14 cellular contexts compared by ENCODE assay signal in the genomic region with DNA sequence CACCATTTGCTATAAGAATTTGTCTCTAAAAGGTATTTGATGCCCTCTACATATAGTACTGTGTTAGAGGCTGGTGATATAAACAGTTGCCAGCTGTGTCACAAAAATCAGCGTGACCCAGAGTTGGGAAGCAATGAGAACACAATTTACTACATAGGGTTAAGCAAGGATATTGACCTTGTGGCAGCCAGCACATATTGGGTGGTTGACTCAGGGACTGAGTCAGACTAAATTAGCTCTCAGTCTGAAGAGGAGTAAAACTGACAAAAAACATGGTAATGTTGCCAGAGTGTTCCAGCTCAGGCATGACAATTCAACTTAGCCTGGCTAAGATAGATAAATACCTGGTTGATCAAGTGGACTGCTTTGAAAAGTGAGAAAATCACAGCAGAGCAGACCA.
A peak's percentile ranks its signal among the peaks of the same experiment; 100 is the strongest.
DNase-seq lines count a peak whose midpoint lies in the region; ATAC-seq and TF ChIP-seq lines count a peak whose summit lies in the region.
"Had no signal": no experiment of that assay in that cellular context is flagged by ENCODE, and none has a peak within 500 bp of the region (broad histone marks: within the 10 kb centered on the region; RNA-seq: fewer than 3 reads in every experiment).

No MANE protein-coding gene starts in this region.

- H3K27me3 ChIP-seq in GM23338 (ENCODE audit: insufficient read depth), result no peaks in the 10 kb centered on the region
- no peaks in the 10 kb centered on the region for H3K27me3 ChIP-seq in RWPE2 (ENCODE audit: insufficient read depth, poor library complexity, severe bottlenecking)
- H3K27me3 ChIP-seq in smooth muscle cell (ENCODE audit: low read depth), result no peaks in the 10 kb centered on the region

- H3K4me3 Mint-ChIP-seq in GM23338, result no peak overlapping the region
- H3K4me3 Mint-ChIP-seq in activated T-cell treated with anti-CD3 and anti-CD28 coated beads, Interleukin-2, amount 50 U/mL, for 4 hours, result no peak overlapping the region
- H3K4me3 Mint-ChIP-seq: brain had no signal

- peaks cover 5% of the 10 kb centered on the region; the same call in 2 of the 3 replicates for H3K4me1 Mint-ChIP-seq in GM23338
- H3K4me1 Mint-ChIP-seq in activated T-cell treated with anti-CD3 and anti-CD28 coated beads, Interleukin-2, amount 50 U/mL, for 4 hours (ENCODE audit: low read depth), result no peaks in the 10 kb centered on the region
- H3K4me1 Mint-ChIP-seq: brain had no signal

- ATAC-seq in GM23338 (no peak), RWPE2 (ENCODE audit: low read depth) (peak; percentile 100)
- ATAC-seq in activated T-cell treated with anti-CD3 and anti-CD28 coated beads, Interleukin-2, amount 50 U/mL, for 4 hours, result no peak
- ATAC-seq: K562 had no signal

- no peak for TF ChIP-seq CTCF in GM23338 (conservative IDR thresholded peaks at IDR 0.05; ENCODE audit: low read depth in 2 of 2)
- TF ChIP-seq CTCF in RWPE2 (IDR thresholded peaks at IDR 0.05; ENCODE audit: poor library complexity, severe bottlenecking), result no peak
- TF ChIP-seq CTCF in fibroblast of mammary gland (conservative IDR thresholded peaks at IDR 0.05; ENCODE audit: control insufficient read depth, insufficient read depth, low read depth, low read length), result no peak
- no peak for TF ChIP-seq CTCF in smooth muscle cell (IDR thresholded peaks at IDR 0.05; ENCODE audit: borderline replicate concordance, insufficient read depth, poor library complexity, severe bottlenecking)

- no peak overlapping the region for H3K27ac Mint-ChIP-seq in GM23338
- H3K27ac Mint-ChIP-seq: brain had no signal

- no peak overlapping the region for H3K9ac ChIP-seq in smooth muscle cell (ENCODE audit: low read depth)

- H3K4me1 ChIP-seq in GM23338 (ENCODE audit: insufficient read depth) (no peaks in the 10 kb centered on the region), RWPE2 (ENCODE audit: insufficient read depth, poor library complexity, severe bottlenecking) (peaks cover 15% of the 10 kb centered on the region), smooth muscle cell (ENCODE audit: low read depth) (no peaks in the 10 kb centered on the region)

- no peaks in the 10 kb centered on the region for H3K27me3 Mint-ChIP-seq in GM23338 (ENCODE audit: insufficient read depth, low read depth, poor library complexity)
- peaks cover 2% of the 10 kb centered on the region for H3K27me3 Mint-ChIP-seq in activated T-cell treated with anti-CD3 and anti-CD28 coated beads, Interleukin-2, amount 50 U/mL, for 4 hours (ENCODE audit: low read depth)

- 30% methylated on average over 1 of the region's 1 CpG for WGBS in smooth muscle cell (ENCODE audit: low lambda C conversion rate)

- H3K79me2 ChIP-seq in GM23338 (replicated peaks; ENCODE audit: insufficient read depth) (no peaks in the 10 kb centered on the region), smooth muscle cell (ENCODE audit: low read depth) (no peaks in the 10 kb centered on the region)

- H3K27ac ChIP-seq in GM23338 (ENCODE audit: low read depth) (no peak overlapping the region), RWPE2 (ENCODE audit: poor library complexity, severe bottlenecking) (peak overlapping the region; percentile 60), smooth muscle cell (ENCODE audit: low read depth) (peak overlapping the region; percentile 42)

- no peaks in the 10 kb centered on the region for H3K9me3 Mint-ChIP-seq in GM23338
- H3K9me3 Mint-ChIP-seq in activated T-cell treated with anti-CD3 and anti-CD28 coated beads, Interleukin-2, amount 50 U/mL, for 4 hours, result peaks cover 7% of the 10 kb centered on the region
- H3K9me3 Mint-ChIP-seq: brain had no signal

- H3F3A ChIP-seq in GM23338 (replicated peaks; ENCODE audit: low read depth) (no peaks in the 10 kb centered on the region), smooth muscle cell (ENCODE audit: low read depth) (no peaks in the 10 kb centered on the region)

- no peaks in the 10 kb centered on the region for H3K9me2 ChIP-seq in GM23338 (ENCODE audit: insufficient read depth)

- H3K36me3 Mint-ChIP-seq in GM23338 (ENCODE audit: low read depth), result no peaks in the 10 kb centered on the region
- H3K36me3 Mint-ChIP-seq in activated T-cell treated with anti-CD3 and anti-CD28 coated beads, Interleukin-2, amount 50 U/mL, for 4 hours (ENCODE audit: insufficient read depth), result no peaks in the 10 kb centered on the region
- H3K36me3 Mint-ChIP-seq: brain had no signal

- DNase-seq in GM23338 (ENCODE audit: low spot score) (no peak), RWPE2 (ENCODE audit: low spot score) (no peak), fibroblast of mammary gland (ENCODE audit: low read depth) (peak; percentile 87), smooth muscle cell (lab: John Stamatoyannopoulos, UW; ENCODE audit: unreplicated experiment) (no peak), hippocampal formation (lab: John Stamatoyannopoulos, UW) (no peak), OCI-M2 (lab: John Stamatoyannopoulos, UW; ENCODE audit: unreplicated experiment) (no peak)
- DNase-seq in activated T-cell treated with anti-CD3 and anti-CD28 coated beads, Interleukin-2, amount 50 U/mL, for 4 hours, result no peak
- DNase-seq: activated T-cell treated with anti-CD3 and anti-CD28 coated beads for 4 hours; erythroblast; NCI-H2171 treated with DMSO at 0.1 percent for 48 hours; stimulated activated CD4-positive, alpha-beta T cell treated with anti-CD3 and anti-CD28 coated beads, Interleukin-2, amount 100 ng/mL, for 48 hours; stimulated activated naive CD4-positive, alpha-beta T cell treated with Interleukin-2 at 50 U/mL for 16 hours had no signal

- H3K9me3 ChIP-seq in RWPE2 (ENCODE audit: severe bottlenecking) (no peaks in the 10 kb centered on the region), smooth muscle cell (replicated peaks; ENCODE audit: low read depth) (no peaks in the 10 kb centered on the region)

- H2AFZ ChIP-seq in GM23338 (0 out of 2 replicates have a peak overlapping the region, but pooled peaks have one; percentile 19), smooth muscle cell (ENCODE audit: low read depth) (peak overlapping the region; percentile 19)

- no peak overlapping the region for H3K4me2 ChIP-seq in GM23338
- peak overlapping the region; percentile 17 for H3K4me2 ChIP-seq in smooth muscle cell

- H3K4me3 ChIP-seq in GM23338 (no peak overlapping the region), RWPE2 (ENCODE audit: severe bottlenecking) (no peak overlapping the region), fibroblast of mammary gland (ENCODE audit: control insufficient read depth, low read depth, low read length) (no peak overlapping the region), smooth muscle cell (no peak overlapping the region)
- H3K4me3 ChIP-seq: K562 had no signal

- H3K36me3 ChIP-seq in GM23338 (ENCODE audit: insufficient read depth) (no peaks in the 10 kb centered on the region), RWPE2 (ENCODE audit: low read depth) (no peaks in the 10 kb centered on the region), smooth muscle cell (ENCODE audit: low read depth) (no peaks in the 10 kb centered on the region)

- H4K20me1 ChIP-seq in GM23338 (replicated peaks; ENCODE audit: insufficient read depth) (no peaks in the 10 kb centered on the region), smooth muscle cell (ENCODE audit: low read depth) (no peaks in the 10 kb centered on the region)

TF ChIP-seq in GM23338, 12 proteins besides CTCF, POLR2A, EP300 and RAD21:
- TF ChIP-seq ZNF114 (CRISPR knock-in tag; IDR thresholded peaks at IDR 0.05), result no peak
TF ChIP-seq in GM23338: peak in this region for 0.
